Comparison of ENCODE assay signal across 21 cellular contexts in the genomic region with DNA sequence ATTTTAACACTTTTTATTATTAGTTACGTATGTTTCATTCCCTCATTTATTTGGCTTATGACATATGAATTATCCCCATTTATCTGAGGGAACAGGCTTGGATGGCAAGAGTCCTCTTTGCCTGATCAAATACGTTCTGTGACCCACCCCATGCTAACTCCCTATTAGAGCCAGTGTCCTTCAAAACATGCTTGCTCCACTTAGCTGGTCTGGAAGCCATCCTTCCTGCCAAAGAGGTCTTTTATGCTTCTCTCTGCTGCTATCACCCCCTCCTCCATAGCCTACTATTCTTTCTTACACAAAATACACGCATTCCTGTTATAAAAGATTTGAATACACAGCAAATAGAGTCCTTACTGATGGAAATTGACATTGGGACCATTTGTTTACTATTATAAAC. TPM values are rescaled to one million over a fixed set of nuclear protein-coding genes. Genes with fewer than 3 reads are reported as not detected.
A peak's percentile ranks its signal among the peaks of the same experiment; 100 is the strongest.
DNase-seq lines count a peak whose midpoint lies in the region; ATAC-seq and TF ChIP-seq lines count a peak whose summit lies in the region.
"Had no signal": no experiment of that assay in that cellular context is flagged by ENCODE, and none has a peak within 500 bp of the region (broad histone marks: within the 10 kb centered on the region; RNA-seq: fewer than 3 reads in every experiment).

No MANE protein-coding gene starts in this region.

- WGBS in adrenal gland, 4 donors = 63 to 71% (median 70%) methylated on average over 3 of the region's 3 CpGs

- H3K4me1 Mint-ChIP-seq in activated naive CD4-positive, alpha-beta T cell treated with anti-CD3 and anti-CD28 coated beads, Interleukin-2, amount 50 U/mL, for 24 hours = peaks cover 11% of the 10 kb centered on the region
- H3K4me1 Mint-ChIP-seq in GM23338 (peaks cover 12% of the 10 kb centered on the region), nephron progenitor cell (peaks cover 23% of the 10 kb centered on the region)

- peaks cover 14% of the 10 kb centered on the region for H4K20me1 ChIP-seq in GM23338 (replicated peaks; ENCODE audit: insufficient read depth)

- H3K79me2 ChIP-seq in GM23338 (replicated peaks; ENCODE audit: insufficient read depth) = peaks cover 19% of the 10 kb centered on the region

- peaks cover 8% of the 10 kb centered on the region for H3F3A ChIP-seq in GM23338 (replicated peaks; ENCODE audit: low read depth)

- no peaks in the 10 kb centered on the region for H3K9me2 ChIP-seq in GM23338 (ENCODE audit: insufficient read depth)
- H3K9me2 ChIP-seq: SK-N-SH had no signal

- no peak for TF ChIP-seq CTCF in GM23338 (conservative IDR thresholded peaks at IDR 0.05; ENCODE audit: low read depth in 2 of 2)
- TF ChIP-seq CTCF in adrenal gland (IDR thresholded peaks at IDR 0.05) = no peak
- no peak for TF ChIP-seq CTCF in nephron progenitor cell (IDR thresholded peaks at IDR 0.05)

- TF ChIP-seq POLR2A in adrenal gland (IDR thresholded peaks at IDR 0.05) = no peak

- H3K27ac Mint-ChIP-seq in activated naive CD4-positive, alpha-beta T cell treated with anti-CD3 and anti-CD28 coated beads, Interleukin-2, amount 50 U/mL, for 24 hours = peak overlapping the region; percentile 65
- no peak overlapping the region for H3K27ac Mint-ChIP-seq in activated naive CD4-positive, alpha-beta T cell treated with anti-CD3 and anti-CD28 coated beads, Interleukin-2, amount 50 U/mL, for 72 hours
- H3K27ac Mint-ChIP-seq in GM23338 (peak overlapping the region; percentile 31; the same call in 1 of the 2 replicates), nephron progenitor cell (peak overlapping the region; percentile 40)

- ATAC-seq in activated naive CD4-positive, alpha-beta T cell treated with anti-CD3 and anti-CD28 coated beads, Interleukin-2, amount 50 U/mL, for 72 hours = no peak
- peak; percentile 34; the same call in 2 of the 3 replicates for ATAC-seq in GM23338
- no peak for ATAC-seq in HG02798 (IDR thresholded peaks at IDR 0.05; ENCODE audit: poor library complexity, unreplicated experiment)

- no peaks in the 10 kb centered on the region for H3K27me3 ChIP-seq in GM23338 (ENCODE audit: insufficient read depth)
- H3K27me3 ChIP-seq in adrenal gland = no peaks in the 10 kb centered on the region

- no peak for DNase-seq in activated naive CD4-positive, alpha-beta T cell treated with anti-CD3 and anti-CD28 coated beads, Interleukin-2, amount 50 U/mL, for 72 hours (ENCODE audit: low spot score in 2 of 2)
- DNase-seq in GM23338 (ENCODE audit: low spot score) (no peak), adrenal gland (no peak), nephron progenitor cell (no peak), NOMO-1 (lab: John Stamatoyannopoulos, UW; ENCODE audit: unreplicated experiment in 2 of 2) (no peak), NCI-H1105 treated with DMSO at 0.1 percent for 48 hours (lab: John Stamatoyannopoulos, UW) (no peak)
- DNase-seq: Caco-2; CD4-positive, CD25-positive, alpha-beta regulatory T cell; GM23248; HCEC 1CT; NCI-H1694; NCI-H2081; NCI-H2171; NCI-H526 treated with DMSO at 0.1 percent for 48 hours; PC-3; SHP77 treated with DMSO at 0.1 percent for 48 hours; SK-N-SH had no signal

- H3K4me3 ChIP-seq in GM23338 (no peak overlapping the region), adrenal gland (no peak overlapping the region)
- H3K4me3 ChIP-seq: GM23248 had no signal

- H3K36me3 Mint-ChIP-seq in activated naive CD4-positive, alpha-beta T cell treated with anti-CD3 and anti-CD28 coated beads, Interleukin-2, amount 50 U/mL, for 24 hours = peaks cover 8% of the 10 kb centered on the region
- peaks cover 11 to 14% of the 10 kb centered on the region in 2 donors for H3K36me3 Mint-ChIP-seq in activated naive CD4-positive, alpha-beta T cell treated with anti-CD3 and anti-CD28 coated beads, Interleukin-2, amount 50 U/mL, for 72 hours
- H3K36me3 Mint-ChIP-seq in GM23338 (ENCODE audit: low read depth) (peaks cover 41% of the 10 kb centered on the region), nephron progenitor cell (ENCODE audit: low read depth) (peaks cover 43% of the 10 kb centered on the region)

- no peak overlapping the region for H3K4me3 Mint-ChIP-seq in activated naive CD4-positive, alpha-beta T cell treated with anti-CD3 and anti-CD28 coated beads, Interleukin-2, amount 50 U/mL, for 24 hours
- no peak overlapping the region for H3K4me3 Mint-ChIP-seq in GM23338
- H3K4me3 Mint-ChIP-seq in nephron progenitor cell = no peak overlapping the region
- H3K4me3 Mint-ChIP-seq: CD4-positive, CD25-positive, alpha-beta regulatory T cell had no signal

- no peak overlapping the region for H2AFZ ChIP-seq in GM23338
- H2AFZ ChIP-seq: GM23248 had no signal

- H3K27ac ChIP-seq in GM23338 (ENCODE audit: low read depth) (0 out of 2 replicates have a peak overlapping the region, but pooled peaks have one; percentile 6), adrenal gland (peak overlapping the region in 3 of 5 donors; percentile 49 to 82 (median 81))
- H3K27ac ChIP-seq: GM23248, RWPE1 had no signal

- H3K4me2 ChIP-seq in GM23338 = peak overlapping the region; percentile 9; the same call in 1 of the 2 replicates
- H3K4me2 ChIP-seq: SK-N-SH had no signal

- intact Hi-C loops in adrenal gland (cut with DNase I) = no loop called here

- H3K36me3 ChIP-seq in GM23338 (ENCODE audit: insufficient read depth) (peaks cover 21% of the 10 kb centered on the region), adrenal gland (replicated peaks in 1 of 2) (peaks cover 0 to 22% of the 10 kb centered on the region in 2 donors)

- no peaks in the 10 kb centered on the region for H3K9me3 ChIP-seq in adrenal gland (replicated peaks in 1 of 3)
- H3K9me3 ChIP-seq: Caco-2, SK-N-SH had no signal

- H3K4me1 ChIP-seq in GM23338 (ENCODE audit: insufficient read depth) = peaks cover 17% of the 10 kb centered on the region
- H3K4me1 ChIP-seq in adrenal gland (replicated peaks in 1 of 2) = peaks cover 9 to 43% of the 10 kb centered on the region in 2 donors

- H3K27me3 Mint-ChIP-seq in activated naive CD4-positive, alpha-beta T cell treated with anti-CD3 and anti-CD28 coated beads, Interleukin-2, amount 50 U/mL, for 24 hours = no peaks in the 10 kb centered on the region
- H3K27me3 Mint-ChIP-seq in GM23338 (ENCODE audit: insufficient read depth, low read depth, poor library complexity) (peaks cover 2% of the 10 kb centered on the region), nephron progenitor cell (ENCODE audit: low read depth, poor library complexity) (no peaks in the 10 kb centered on the region)
- H3K27me3 Mint-ChIP-seq: CD4-positive, CD25-positive, alpha-beta regulatory T cell; IgD-negative memory B cell had no signal

- H3K9me3 Mint-ChIP-seq in activated naive CD4-positive, alpha-beta T cell treated with anti-CD3 and anti-CD28 coated beads, Interleukin-2, amount 50 U/mL, for 24 hours = no peaks in the 10 kb centered on the region
- no peaks in the 10 kb centered on the region for H3K9me3 Mint-ChIP-seq in activated naive CD4-positive, alpha-beta T cell treated with anti-CD3 and anti-CD28 coated beads, Interleukin-2, amount 50 U/mL, for 72 hours
- no peaks in the 10 kb centered on the region for H3K9me3 Mint-ChIP-seq in GM23338
- no peaks in the 10 kb centered on the region for H3K9me3 Mint-ChIP-seq in nephron progenitor cell
- H3K9me3 Mint-ChIP-seq: IgD-negative memory B cell had no signal

TF ChIP-seq in GM23338, 12 proteins besides CTCF, POLR2A, EP300 and RAD21 (continues in another document):
- TF ChIP-seq ZNF331 (CRISPR knock-in tag; IDR thresholded peaks at IDR 0.05; ENCODE audit: low read depth) = no peak
- no peak for TF ChIP-seq ZNF114 (CRISPR knock-in tag; IDR thresholded peaks at IDR 0.05)

RNA-seq across cellular contexts. Expression of a gene that starts 6.4 kb away (rescaled TPM):
- total RNA-seq in activated naive CD4-positive, alpha-beta T cell treated with anti-CD3 and anti-CD28 coated beads, Interleukin-2, amount 50 U/mL, for 72 hours = 10 to 100 TPM; 67.9 to 94.6 TPM
- 168 and 188 TPM in 2 replicates for total RNA-seq in GM23338 (2014; rRNA removed; shearing (Covaris generic))
- polyA plus RNA-seq in GM23338 (2016; fragmentation: Nextera tagmentation; extraction: Ambion mirVana) = 166 and 174 TPM in 2 replicates
- 100 to 1,000 TPM; 103 to 181 (median 132) TPM for total RNA-seq in adrenal gland
- polyA plus RNA-seq in adrenal gland = 100 to 1,000 TPM in 2 of 3 donors, 10 to 100 TPM in 1; 82.3 to 251 (median 114) TPM

RNA-seq across cellular contexts. Expression of a gene that starts 6.5 kb away (rescaled TPM):
- total RNA-seq in activated naive CD4-positive, alpha-beta T cell treated with anti-CD3 and anti-CD28 coated beads, Interleukin-2, amount 50 U/mL, for 72 hours = 10 to 100 TPM; 41.3 to 45.1 TPM
- 13.6 and 16.1 TPM in 2 replicates for total RNA-seq in GM23338 (2014; rRNA removed; shearing (Covaris generic))
- polyA plus RNA-seq in GM23338 (2016; fragmentation: Nextera tagmentation; extraction: Ambion mirVana) (17.7 and 18.1 TPM in 2 replicates), adrenal gland (10 to 100 TPM; 24.8 to 55.9 (median 25.1) TPM)
- total RNA-seq in adrenal gland = 10 to 100 TPM; 14.2 to 38.2 (median 29.1) TPM

Comparison
In these comparisons a context has a peak if more than half of its experiments do, and no peak if none do; other contexts are left out.
1. H3K27ac Mint-ChIP-seq: peak in activated naive CD4-positive, alpha-beta T cell treated with anti-CD3 and anti-CD28 coated beads, Interleukin-2, amount 50 U/mL, for 24 hours (single experiment), GM23338 (single experiment) and nephron progenitor cell (single experiment); none in activated naive CD4-positive, alpha-beta T cell treated with anti-CD3 and anti-CD28 coated beads, Interleukin-2, amount 50 U/mL, for 72 hours (0 of 2).